Comparison of ENCODE assay signal across 11 cellular contexts in genomic region chr7:139734395-139734794, GRCh38. TPM values are rescaled to one million over a fixed set of nuclear protein-coding genes. Genes with fewer than 3 reads are reported as not detected.
A peak's percentile ranks its signal among the peaks of the same experiment; 100 is the strongest.
DNase-seq lines count a peak whose midpoint lies in the region; ATAC-seq and TF ChIP-seq lines count a peak whose summit lies in the region.
"Had no signal": no experiment of that assay in that cellular context is flagged by ENCODE, and none has a peak within 500 bp of the region (broad histone marks: within the 10 kb centered on the region; RNA-seq: fewer than 3 reads in every experiment).

No MANE protein-coding gene starts in this region.

- TF ChIP-seq CTCF in astrocyte of the cerebellum (IDR thresholded peaks at IDR 0.05; ENCODE audit: low read depth, low read length, missing control alignments) (no peak), heart right ventricle (IDR thresholded peaks at IDR 0.05) (no peak), gastrocnemius medialis (IDR thresholded peaks at IDR 0.05 in 4 of 5, conservative IDR thresholded peaks at IDR 0.05 in 1 of 5) (no peak)

- no peaks in the 10 kb centered on the region for H3K27me3 ChIP-seq in heart right ventricle
- no peaks in the 10 kb centered on the region for H3K27me3 ChIP-seq in gastrocnemius medialis

- peaks cover 47 to 100% (median 99%) of the 10 kb centered on the region in 9 donors for H3K4me1 ChIP-seq in heart right ventricle
- H3K4me1 ChIP-seq in gastrocnemius medialis = peaks cover 85 to 92% of the 10 kb centered on the region in 2 donors

- H3K4me3 ChIP-seq in astrocyte of the cerebellum (ENCODE audit: low read depth, low read length) (no peak overlapping the region), heart right ventricle (no peak overlapping the region), gastrocnemius medialis (no peak overlapping the region)

- H3K27ac ChIP-seq in heart right ventricle (peak overlapping the region; percentile 81 to 92 (median 90)), gastrocnemius medialis (peak overlapping the region; percentile 91 to 93 (median 92))

- H3K36me3 ChIP-seq in heart right ventricle (peaks cover 0 to 5% (median 0%) of the 10 kb centered on the region in 9 donors), gastrocnemius medialis (no peaks in the 10 kb centered on the region)

- DNase-seq in EH (ENCODE audit: low read depth) (peak; percentile 91), astrocyte of the cerebellum (ENCODE audit: low read depth) (peak; percentile 90), heart right ventricle (peak in 1 of 2 donors; percentile 65), gastrocnemius medialis (peak; percentile 72), GDM1 (lab: John Stamatoyannopoulos, UW) (no peak)
- DNase-seq: effector CD4-positive, alpha-beta T cell; KBM-7; occipital lobe had no signal

- H3K9me3 ChIP-seq in heart right ventricle (no peaks in the 10 kb centered on the region), gastrocnemius medialis (no peaks in the 10 kb centered on the region)

- peak in 1 of 2 donors; percentile 50 for TF ChIP-seq POLR2A in gastrocnemius medialis (IDR thresholded peaks at IDR 0.05)

- in situ Hi-C loops in astrocyte of the cerebellum (cut with HindIII; ENCODE audit: low sequenced_read_pairs) (no loop called here), gastrocnemius medialis (cut with MboI; ENCODE audit: low sequenced_read_pairs in 4 of 4) (loop anchor here in 1 of 4 donors (25.0 kb wide), 1 partner anchor 497 kb away; the partner anchor contains the start of gene UBN2)

- 7 to 13% methylated on average over 2 of the region's 2 CpGs for WGBS in heart right ventricle, 2 donors

- ATAC-seq in heart right ventricle = peak; percentile 54 to 89 (median 80)
- peak; percentile 81 to 84 for ATAC-seq in gastrocnemius medialis
- ATAC-seq in GM19351 (IDR thresholded peaks at IDR 0.05; ENCODE audit: unreplicated experiment) = no peak
- no peak for ATAC-seq in GM21529 (IDR thresholded peaks at IDR 0.05; ENCODE audit: unreplicated experiment)
- no peak for ATAC-seq in GM19467 (IDR thresholded peaks at IDR 0.05; ENCODE audit: unreplicated experiment)

- intact Hi-C loops in heart right ventricle (cut with DNase I) (loop anchor here in 4 of 10 donors (2.0 to 5.0 kb wide), 4 partner anchors 43 to 87 kb away; partner anchors contain the start of gene HIPK2 (in 2 of the 4)), gastrocnemius medialis (cut with DNase I; ENCODE audit: low total_unique reads) (loop anchor here (5.0 kb wide), 2 partner anchors 42 to 87 kb away; no protein-coding TSS in a partner anchor)

RNA-seq across cellular contexts. Expression of gene HIPK2, which starts 43.4 kb away (rescaled TPM):
- total RNA-seq in heart right ventricle (100 to 1,000 TPM in 9 of 10 donors, 10 to 100 TPM in 1; 99.4 to 203 (median 136) TPM), gastrocnemius medialis (10 to 100 TPM; 30.5 to 77.4 (median 58.9) TPM)
- polyA plus RNA-seq in heart right ventricle = 10 to 100 TPM; 19.7 to 29.3 TPM

Comparison
In these comparisons a context has a peak if more than half of its experiments do, and no peak if none do; other contexts are left out.
1. ATAC-seq: peak in heart right ventricle (8 of 8) and gastrocnemius medialis (2 of 2); none in GM19351 (single experiment), GM21529 (single experiment) and GM19467 (single experiment).